ENCODE assay signal across 1 cellular context in genomic region chr1:226195144-226195543, GRCh38.
TF ChIP-seq lines count a peak whose summit lies in the region.

No MANE protein-coding gene starts in this region.

TF ChIP-seq in HepG2, 621 proteins besides CTCF, POLR2A, EP300 and RAD21:
- TF ChIP-seq ZNF564 (CRISPR knock-in tag; IDR thresholded peaks at IDR 0.05) (no peak), ZNF44 (CRISPR knock-in tag; IDR thresholded peaks at IDR 0.05) (no peak), PTBP1 (IDR thresholded peaks at IDR 0.05; ENCODE audit: low read depth, low read length, poor library complexity, severe bottlenecking) (no peak), RBAK (CRISPR knock-in tag; IDR thresholded peaks at IDR 0.05) (no peak), GPN1 (CRISPR knock-in tag; IDR thresholded peaks at IDR 0.05; ENCODE audit: borderline replicate concordance) (no peak)
TF ChIP-seq in HepG2: peak in this region for 0.
